Comparison of ENCODE assay signal across 13 cellular contexts in the genomic region with DNA sequence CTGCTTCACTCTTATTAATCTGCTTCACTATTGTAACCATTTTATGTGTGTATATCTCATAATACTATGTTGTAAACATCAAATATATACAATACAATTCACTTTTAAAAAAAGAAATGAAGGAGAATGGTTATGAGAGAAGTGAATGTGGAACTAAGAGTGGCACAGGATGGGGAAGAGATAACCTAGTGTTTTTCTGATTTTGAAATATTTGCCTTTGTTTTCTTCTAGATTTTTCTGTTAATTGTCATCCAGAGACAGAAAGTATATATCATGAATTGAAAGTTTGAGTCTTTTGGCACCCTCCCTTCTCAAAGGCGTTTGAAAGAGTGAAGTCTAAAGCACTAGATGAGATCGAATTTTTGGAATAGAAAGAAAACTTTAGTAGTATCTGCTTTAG. TPM values are rescaled to one million over a fixed set of nuclear protein-coding genes. Genes with fewer than 3 reads are reported as not detected.
DNase-seq lines count a peak whose midpoint lies in the region; ATAC-seq, FAIRE-seq and TF ChIP-seq lines count a peak whose summit lies in the region.
"Had no signal": no experiment of that assay in that cellular context is flagged by ENCODE, and none has a peak within 500 bp of the region (broad histone marks: within the 10 kb centered on the region; RNA-seq: fewer than 3 reads in every experiment).

No MANE protein-coding gene starts in this region.

- no peak for TF ChIP-seq POLR2A in H54 (IDR thresholded peaks at IDR 0.05; ENCODE audit: low read depth, low read length)

- peaks cover 31% of the 10 kb centered on the region for H3K36me3 Mint-ChIP-seq in activated T-helper 17 cell treated with anti-CD3 and anti-CD28 coated beads, Interleukin-2, amount 50 U/mL, for 72 hours (ENCODE audit: low read depth)
- H3K36me3 Mint-ChIP-seq in natural killer cell (no peaks in the 10 kb centered on the region), osteocyte (ENCODE audit: unreplicated experiment) (peaks cover 3% of the 10 kb centered on the region)

- no peak for ATAC-seq in activated T-helper 17 cell treated with anti-CD3 and anti-CD28 coated beads, Interleukin-2, amount 50 U/mL, for 72 hours (replicated peaks)
- no peak for ATAC-seq in natural killer cell
- ATAC-seq: activated CD4-positive, CD25-positive, alpha-beta regulatory T cell treated with anti-CD3 and anti-CD28 coated beads, Interleukin-2, amount 50 U/mL, for 24 hours had no signal

- peak; percentile 43 for FAIRE-seq in H54 (lab: Jason Lieb, UNC)

- DNase-seq in CD1c-positive myeloid dendritic cell (ENCODE audit: extremely low spot score): peak; percentile 23
- no peak for DNase-seq in H54 (ENCODE audit: insufficient read length, low spot score)
- DNase-seq in natural killer cell: no peak
- no peak for DNase-seq in NK-92 treated with Interleukin-12 subunit alpha and Interleukin-12 subunit beta, amount 100 ng/mL, for 24 hours (lab: John Stamatoyannopoulos, UW)
- DNase-seq in NCI-H128 (lab: John Stamatoyannopoulos, UW; ENCODE audit: unreplicated experiment): no peak
- DNase-seq in osteocyte (ENCODE audit: extremely low spot score, unreplicated experiment): no peak
- DNase-seq: Calu3; central memory CD4-positive, alpha-beta T cell; erythroblast; NCI-H1436; NCI-H526 had no signal

- H3K4me1 Mint-ChIP-seq in activated T-helper 17 cell treated with anti-CD3 and anti-CD28 coated beads, Interleukin-2, amount 50 U/mL, for 72 hours: peaks cover 50% of the 10 kb centered on the region
- peaks cover 60 to 79% of the 10 kb centered on the region in 2 donors for H3K4me1 Mint-ChIP-seq in natural killer cell
- H3K4me1 Mint-ChIP-seq in osteocyte (ENCODE audit: unreplicated experiment): peaks cover 42% of the 10 kb centered on the region

- peak overlapping the region; percentile 98 for H3K4me3 Mint-ChIP-seq in activated T-helper 17 cell treated with anti-CD3 and anti-CD28 coated beads, Interleukin-2, amount 50 U/mL, for 72 hours
- H3K4me3 Mint-ChIP-seq in natural killer cell (peak overlapping the region; percentile 18), osteocyte (ENCODE audit: unreplicated experiment) (no peak overlapping the region)

- H3K27ac Mint-ChIP-seq in activated T-helper 17 cell treated with anti-CD3 and anti-CD28 coated beads, Interleukin-2, amount 50 U/mL, for 72 hours: peak overlapping the region; percentile 57
- peak overlapping the region in 1 of 2 donors; percentile 99 for H3K27ac Mint-ChIP-seq in natural killer cell
- no peak overlapping the region for H3K27ac Mint-ChIP-seq in osteocyte (ENCODE audit: unreplicated experiment)

- TF ChIP-seq CTCF in natural killer cell (IDR thresholded peaks at IDR 0.05): no peak
- TF ChIP-seq CTCF in osteocyte (IDR thresholded peaks at IDR 0.05): no peak

- no peaks in the 10 kb centered on the region for H3K27me3 Mint-ChIP-seq in activated T-helper 17 cell treated with anti-CD3 and anti-CD28 coated beads, Interleukin-2, amount 50 U/mL, for 72 hours
- H3K27me3 Mint-ChIP-seq in natural killer cell (ENCODE audit: low read depth in 2 of 2) (no peaks in the 10 kb centered on the region), osteocyte (ENCODE audit: unreplicated experiment) (no peaks in the 10 kb centered on the region)

- intact Hi-C loops in natural killer cell (cut with micrococcal nuclease): loop anchor here (5.0 to 10.0 kb wide), 3 partner anchors 115 to 1753 kb away; partner anchors contain the start of genes MBNL2 and RAP2A

- no peaks in the 10 kb centered on the region for H3K9me3 Mint-ChIP-seq in activated T-helper 17 cell treated with anti-CD3 and anti-CD28 coated beads, Interleukin-2, amount 50 U/mL, for 72 hours
- no peaks in the 10 kb centered on the region for H3K9me3 Mint-ChIP-seq in natural killer cell
- H3K9me3 Mint-ChIP-seq in osteocyte (ENCODE audit: unreplicated experiment): peaks cover 4% of the 10 kb centered on the region

RNA-seq across cellular contexts. Expression of gene DNAJC3, which starts 2.8 kb away (rescaled TPM):
- 10 to 100 TPM; 14.4 to 19.6 TPM for total RNA-seq in activated T-helper 17 cell treated with anti-CD3 and anti-CD28 coated beads, Interleukin-2, amount 50 U/mL, for 72 hours
- 10 to 100 TPM; 26.5 to 38.1 (median 29.0) TPM for total RNA-seq in natural killer cell
- 45.9 and 47.8 TPM in 2 replicates for total RNA-seq in osteocyte

RNA-seq across cellular contexts. Expression of gene DZIP1, which starts 35.2 kb away (rescaled TPM):
- total RNA-seq in activated T-helper 17 cell treated with anti-CD3 and anti-CD28 coated beads, Interleukin-2, amount 50 U/mL, for 72 hours: not detected
- total RNA-seq in natural killer cell: not detected
- total RNA-seq in osteocyte: 45.0 and 50.8 TPM in 2 replicates

Comparison
In these comparisons a context has a peak if more than half of its experiments do, and no peak if none do; other contexts are left out.
1. RNA of gene DZIP1, which starts 35.2 kb away (total RNA-seq): 45.0 to 50.8 TPM in osteocyte; not detected in activated T-helper 17 cell treated with anti-CD3 and anti-CD28 coated beads, Interleukin-2, amount 50 U/mL, for 72 hours and not detected in natural killer cell; every median in the first group is over 10 times any median in the second.